ENCODE assay signal across 21 cellular contexts in genomic region chr13:107231941-107232340, GRCh38.
"Had no signal": no experiment of that assay in that cellular context is flagged by ENCODE, and none has a peak within 500 bp of the region (broad histone marks: within the 10 kb centered on the region; RNA-seq: fewer than 3 reads in every experiment).

No MANE protein-coding gene starts in this region.

- H3K36me3 ChIP-seq: ascending aorta, colonic mucosa, left lung, neural progenitor cell, right atrium auricular region, tibial artery had no signal

- H3K9me3 Mint-ChIP-seq: activated T-cell treated with anti-CD3 and anti-CD28 coated beads, Interleukin-2, amount 50 U/mL, for 4 hours; neural progenitor cell had no signal

- H3K36me3 Mint-ChIP-seq: naive B cell, neural progenitor cell had no signal

- H2AFZ ChIP-seq: neural progenitor cell had no signal

- H3K27me3 Mint-ChIP-seq: central memory CD8-positive, alpha-beta T cell; naive B cell had no signal

- H3K9ac ChIP-seq: neural progenitor cell had no signal

- H3K4me2 ChIP-seq: neural progenitor cell had no signal

- H3K4me3 ChIP-seq: ascending aorta, colonic mucosa, left lung, neural progenitor cell, right atrium auricular region, tibial artery had no signal

- H3K9me3 ChIP-seq: ascending aorta, colonic mucosa, left lung, right atrium auricular region, tibial artery had no signal

- H3K4me1 Mint-ChIP-seq: central memory CD8-positive, alpha-beta T cell; naive B cell had no signal

- DNase-seq: activated CD4-positive, alpha-beta T cell treated with anti-CD3 and anti-CD28 coated beads, Interleukin-2, amount 50 U/mL, for 1 hour; activated CD4-positive, CD25-positive, alpha-beta regulatory T cell treated with anti-CD3 and anti-CD28 coated beads, Interleukin-2, amount 50 U/mL, for 72 hours; activated CD8-positive, alpha-beta memory T cell treated with anti-CD3 and anti-CD28 coated beads, Interleukin-2, amount 50 U/mL, for 4 hours; activated effector memory CD4-positive, alpha-beta T cell treated with Interleukin-2 at 50 U/mL for 16 hours; activated naive CD4-positive, alpha-beta T cell treated with anti-CD3 and anti-CD28 coated beads, Interleukin-2, amount 50 U/mL, for 16 hours; activated T-cell treated with anti-CD3 and anti-CD28 coated beads, Interleukin-2, amount 50 U/mL, for 4 hours; colonic mucosa; erythroblast; foreskin melanocyte; kidney; left lung; naive B cell; stimulated activated naive CD8-positive, alpha-beta T cell treated with anti-CD3 and anti-CD28 coated beads, Interleukin-15, Interleukin-2, amounts not matched to agents 100 U/mL and 50 U/mL, for 24 hours; substantia nigra; tibial artery had no signal

- H3K27me3 ChIP-seq: ascending aorta, colonic mucosa, left lung, neural progenitor cell, right atrium auricular region had no signal

- H3K4me3 Mint-ChIP-seq: activated T-cell treated with anti-CD3 and anti-CD28 coated beads, Interleukin-2, amount 50 U/mL, for 4 hours; central memory CD8-positive, alpha-beta T cell; neural progenitor cell had no signal

- H3K27ac Mint-ChIP-seq: naive B cell, neural progenitor cell, progenitor cell of endocrine pancreas had no signal

- H3K4me1 ChIP-seq: ascending aorta, colonic mucosa, left lung, right atrium auricular region, tibial artery had no signal

- H3K27ac ChIP-seq: ascending aorta, colonic mucosa, left lung, neural progenitor cell, right atrium auricular region, tibial artery, VCaP had no signal
